ENCODE assay signal across 1 cellular context in the genomic region with DNA sequence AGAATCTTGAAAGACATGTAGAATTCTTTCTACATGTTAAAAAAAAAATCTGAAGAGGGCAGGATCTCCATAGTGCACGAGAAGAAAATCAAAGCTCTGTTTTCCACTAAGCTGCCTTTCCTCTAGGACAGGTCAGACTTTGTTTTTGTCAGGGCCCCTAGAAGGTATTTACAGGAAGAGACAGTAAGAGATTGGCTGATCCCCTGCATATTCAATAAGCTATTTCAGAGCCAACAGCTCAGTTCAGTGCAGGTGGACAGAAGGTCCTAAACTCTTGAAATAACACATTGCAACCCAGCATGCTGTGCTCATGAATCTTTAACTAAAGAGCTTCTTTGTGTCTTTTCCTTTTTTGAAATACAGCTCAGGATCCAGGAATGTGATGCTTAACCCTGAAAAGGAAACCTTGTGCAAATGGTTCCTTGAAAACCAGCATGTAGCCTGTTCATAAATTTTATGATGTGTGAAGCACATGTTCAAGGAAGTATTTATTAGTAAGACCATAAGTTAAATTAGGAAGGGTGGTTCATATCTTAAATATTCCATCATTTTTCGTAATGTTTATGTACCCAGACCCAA.
TF ChIP-seq lines count a peak whose summit lies in the region.

No MANE protein-coding gene starts in this region.

TF ChIP-seq in HepG2, 621 proteins besides CTCF, POLR2A, EP300 and RAD21 (continued from another document):
- TF ChIP-seq NFKB2 (CRISPR knock-in tag; IDR thresholded peaks at IDR 0.05; ENCODE audit: borderline replicate concordance): no peak
- TF ChIP-seq MTA1 (CRISPR knock-in tag; IDR thresholded peaks at IDR 0.05; ENCODE audit: borderline replicate concordance): no peak
- TF ChIP-seq MAFG (CRISPR knock-in tag; IDR thresholded peaks at IDR 0.05): no peak
- TF ChIP-seq NFE2L2 (IDR thresholded peaks at IDR 0.05; ENCODE audit: low read length): no peak
- TF ChIP-seq ZNF572 (CRISPR knock-in tag; IDR thresholded peaks at IDR 0.05): no peak
- no peak for TF ChIP-seq ARNT (IDR thresholded peaks at IDR 0.05)
- TF ChIP-seq, protein P1, sequence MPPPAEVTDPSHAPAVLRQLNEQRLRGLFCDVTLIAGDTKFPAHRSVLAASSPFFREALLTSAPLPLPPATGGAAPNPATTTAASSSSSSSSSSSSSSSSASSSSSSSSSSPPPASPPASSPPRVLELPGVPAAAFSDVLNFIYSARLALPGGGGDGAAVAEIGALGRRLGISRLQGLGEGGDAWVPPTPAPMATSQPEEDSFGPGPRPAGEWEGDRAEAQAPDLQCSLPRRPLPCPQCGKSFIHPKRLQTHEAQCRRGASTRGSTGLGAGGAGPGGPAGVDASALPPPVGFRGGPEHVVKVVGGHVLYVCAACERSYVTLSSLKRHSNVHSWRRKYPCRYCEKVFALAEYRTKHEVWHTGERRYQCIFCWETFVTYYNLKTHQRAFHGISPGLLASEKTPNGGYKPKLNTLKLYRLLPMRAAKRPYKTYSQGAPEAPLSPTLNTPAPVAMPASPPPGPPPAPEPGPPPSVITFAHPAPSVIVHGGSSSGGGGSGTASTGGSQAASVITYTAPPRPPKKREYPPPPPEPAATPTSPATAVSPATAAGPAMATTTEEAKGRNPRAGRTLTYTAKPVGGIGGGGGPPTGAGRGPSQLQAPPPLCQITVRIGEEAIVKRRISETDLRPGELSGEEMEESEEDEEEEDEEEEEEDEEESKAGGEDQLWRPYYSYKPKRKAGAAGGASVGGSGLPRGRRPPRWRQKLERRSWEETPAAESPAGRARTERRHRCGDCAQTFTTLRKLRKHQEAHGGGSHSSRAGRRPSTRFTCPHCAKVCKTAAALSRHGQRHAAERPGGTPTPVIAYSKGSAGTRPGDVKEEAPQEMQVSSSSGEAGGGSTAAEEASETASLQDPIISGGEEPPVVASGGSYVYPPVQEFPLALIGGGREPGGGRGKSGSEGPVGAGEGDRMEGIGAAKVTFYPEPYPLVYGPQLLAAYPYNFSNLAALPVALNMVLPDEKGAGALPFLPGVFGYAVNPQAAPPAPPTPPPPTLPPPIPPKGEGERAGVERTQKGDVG (CRISPR knock-in tag; IDR thresholded peaks at IDR 0.05; ENCODE audit: borderline replicate concordance): no peak
- TF ChIP-seq BHLHE40 (IDR thresholded peaks at IDR 0.05; ENCODE audit: low read length): no peak
- no peak for TF ChIP-seq SMAD9 (CRISPR knock-in tag; IDR thresholded peaks at IDR 0.05)
- no peak for TF ChIP-seq NAIF1 (CRISPR knock-in tag; IDR thresholded peaks at IDR 0.05; ENCODE audit: borderline replicate concordance)
- no peak for TF ChIP-seq SMC3 (IDR thresholded peaks at IDR 0.05; ENCODE audit: low read length)
- no peak for TF ChIP-seq ZNF329 (CRISPR knock-in tag; IDR thresholded peaks at IDR 0.05; ENCODE audit: low read depth)
